ENCODE assay signal across 28 cellular contexts in genomic region chr19:49837009-49837310, GRCh38. TPM values are rescaled to one million over a fixed set of nuclear protein-coding genes. Genes with fewer than 3 reads are reported as not detected.
A peak's percentile ranks its signal among the peaks of the same experiment; 100 is the strongest.
DNase-seq lines count a peak whose midpoint lies in the region; ATAC-seq and TF ChIP-seq lines count a peak whose summit lies in the region.
"Had no signal": no experiment of that assay in that cellular context is flagged by ENCODE, and none has a peak within 500 bp of the region (broad histone marks: within the 10 kb centered on the region; RNA-seq: fewer than 3 reads in every experiment).

No MANE protein-coding gene starts in this region.

- DNase-seq in RWPE1 (ENCODE audit: low spot score) (no peak), brain microvascular endothelial cell (peak; percentile 81), DMS 273 treated with DMSO at 0.1 percent for 48 hours (lab: John Stamatoyannopoulos, UW) (no peak)
- DNase-seq: activated CD4-positive, alpha-beta T cell treated with anti-CD3 and anti-CD28 coated beads, Interleukin-2, amount 10 ng/mL, durations not matched to agents 24 days and 14 days; activated effector memory CD4-positive, alpha-beta T cell treated with Interleukin-2 at 50 U/mL for 16 hours; caudate nucleus; DND-41; dorsolateral prefrontal cortex; hippocampal formation; islet precursor cell; KBM-7; NCI-H1092; NCI-H2029 treated with DMSO at 0.1 percent for 48 hours; NCI-H345; nucleus accumbens; PC-3; SIG-M5; spleen; stimulated activated CD4-positive, alpha-beta T cell treated with anti-CD3 and anti-CD28 coated beads, Interleukin-4, amount 100 ng/mL, for 24 hours; stomach; T-cell; transverse colon had no signal

- TF ChIP-seq CTCF in RWPE1 (conservative IDR thresholded peaks at IDR 0.05; ENCODE audit: low read depth), result no peak
- no peak for TF ChIP-seq CTCF in brain microvascular endothelial cell (IDR thresholded peaks at IDR 0.05; ENCODE audit: low read depth, low read length, missing control alignments)

- H3K4me1 ChIP-seq in skeletal muscle tissue (ENCODE audit: control insufficient read depth in 3 of 3, insufficient read depth in 3 of 3, low read length in 3 of 3), result peaks cover 24 to 37% (median 34%) of the 10 kb centered on the region in 3 donors
- H3K4me1 ChIP-seq: adrenal gland, transverse colon had no signal

- in situ Hi-C loops in brain microvascular endothelial cell (cut with HindIII; ENCODE audit: low pct_ligation_motif_present, low sequenced_read_pairs), result no loop called here

- peak overlapping the region in 2 of 3 donors; percentile 8 to 44 for H3K9ac ChIP-seq in skeletal muscle tissue (ENCODE audit: low read depth in 1 of 3, low read length in 3 of 3)

- H3K36me3 ChIP-seq in brain microvascular endothelial cell (replicated peaks), result peaks cover 62% of the 10 kb centered on the region
- peaks cover 45 to 58% (median 49%) of the 10 kb centered on the region in 3 donors for H3K36me3 ChIP-seq in skeletal muscle tissue (ENCODE audit: control insufficient read depth in 3 of 3, insufficient read depth in 3 of 3, low read length in 3 of 3)

- CTCF ChIA-PET in RWPE1 (lab: Yijun Ruan, JAX), result interaction anchor here (0.6 kb wide), 1 partner anchor 29 kb away, joined by 3 read pairs; no protein-coding TSS in a partner anchor

- H3K27me3 ChIP-seq in brain microvascular endothelial cell (replicated peaks) (no peaks in the 10 kb centered on the region), skeletal muscle tissue (ENCODE audit: control insufficient read depth in 3 of 3, insufficient read depth in 3 of 3, low read length in 3 of 3) (no peaks in the 10 kb centered on the region)
- H3K27me3 ChIP-seq: adrenal gland, dorsolateral prefrontal cortex, spleen, stomach, transverse colon had no signal

- POLR2A ChIA-PET in RWPE1 (lab: Yijun Ruan, JAX; ENCODE audit: low non-redundant PET), result no interaction called here

- no peak for ATAC-seq in HG03469 (IDR thresholded peaks at IDR 0.05; ENCODE audit: unreplicated experiment)
- ATAC-seq: PC-3, T-cell had no signal

- H3K9me3 ChIP-seq in skeletal muscle tissue (ENCODE audit: control insufficient read depth in 3 of 3, low read length in 3 of 3), result no peaks in the 10 kb centered on the region
- H3K9me3 ChIP-seq: adrenal gland, spleen, stomach, transverse colon had no signal

- H3K27ac ChIP-seq in RWPE1 (peak overlapping the region; percentile 11; the same call in 1 of the 2 replicates), brain microvascular endothelial cell (no peak overlapping the region), skeletal muscle tissue (ENCODE audit: low read depth, low read length) (no peak overlapping the region)
- H3K27ac ChIP-seq: dorsolateral prefrontal cortex, epithelial cell of prostate, spleen, stomach, transverse colon had no signal

- no peak overlapping the region for H3K4me3 ChIP-seq in brain microvascular endothelial cell (ENCODE audit: low read depth, low read length)
- no peak overlapping the region for H3K4me3 ChIP-seq in skeletal muscle tissue (ENCODE audit: low read length in 3 of 3)
- H3K4me3 ChIP-seq: adrenal gland, dorsolateral prefrontal cortex, GM23338, lung, spleen, stomach, transverse colon had no signal

RNA-seq across cellular contexts. Expression of gene PTOV1, which starts 14.0 kb away (rescaled TPM):
- 63.7 TPM for total RNA-seq in skeletal muscle tissue

RNA-seq across cellular contexts. Expression of gene MED25, which starts 18.9 kb away (rescaled TPM):
- total RNA-seq in skeletal muscle tissue, result 11.0 TPM

RNA-seq across cellular contexts. Expression of gene FUZ, which starts 23.9 kb away (rescaled TPM):
- total RNA-seq in skeletal muscle tissue, result 12.5 TPM

RNA-seq across cellular contexts. Expression of gene PNKP, which starts 30.4 kb away (rescaled TPM):
- 17.2 TPM for total RNA-seq in skeletal muscle tissue

RNA-seq across cellular contexts. Expression of gene AKT1S1, which starts 40.2 kb away (rescaled TPM):
- 3.1 TPM for total RNA-seq in skeletal muscle tissue
